ENCODE assay signal across 15 cellular contexts in genomic region chr15:85150130-85150480, GRCh38.
A peak's percentile ranks its signal among the peaks of the same experiment; 100 is the strongest.
DNase-seq lines count a peak whose midpoint lies in the region; TF ChIP-seq lines count a peak whose summit lies in the region.
"Had no signal": no experiment of that assay in that cellular context is flagged by ENCODE, and none has a peak within 500 bp of the region (broad histone marks: within the 10 kb centered on the region; RNA-seq: fewer than 3 reads in every experiment).

No MANE protein-coding gene starts in this region.

- H3K36me3 ChIP-seq in KOPT-K1 (ENCODE audit: insufficient read depth, low read length) (no peaks in the 10 kb centered on the region), WERI-Rb-1 (no peaks in the 10 kb centered on the region), spleen (no peaks in the 10 kb centered on the region)
- H3K36me3 ChIP-seq: BE2C had no signal

- H3K4me1 ChIP-seq in spleen: no peaks in the 10 kb centered on the region
- H3K4me1 ChIP-seq: BE2C, Caco-2 had no signal

- TF ChIP-seq POLR2A in spleen (IDR thresholded peaks at IDR 0.05): no peak

- no peak overlapping the region for H3K4me3 ChIP-seq in WERI-Rb-1 (ENCODE audit: low read depth, low read length)
- H3K4me3 ChIP-seq in spleen: no peak overlapping the region

- TF ChIP-seq CTCF in WERI-Rb-1 (IDR thresholded peaks at IDR 0.05; ENCODE audit: low read depth, low read length) (no peak), spleen (IDR thresholded peaks at IDR 0.05 in 8 of 11, conservative IDR thresholded peaks at IDR 0.05 in 3 of 11) (no peak)

- H3K27ac ChIP-seq in KOPT-K1 (ENCODE audit: low read depth, low read length, poor library complexity, severe bottlenecking) (peak overlapping the region; percentile 42), WERI-Rb-1 (no peak overlapping the region), spleen (no peak overlapping the region)

- H3K9me3 ChIP-seq in KOPT-K1 (ENCODE audit: insufficient read depth, low read length, poor library complexity, severe bottlenecking) (no peaks in the 10 kb centered on the region), WERI-Rb-1 (ENCODE audit: severe bottlenecking) (no peaks in the 10 kb centered on the region), spleen (peaks cover 0 to 5% (median 0%) of the 10 kb centered on the region in 8 donors)
- H3K9me3 ChIP-seq: BE2C, Caco-2 had no signal

- DNase-seq in epidermal melanocyte (ENCODE audit: insufficient read length, low spot score): peak; percentile 57
- peak; percentile 61 for DNase-seq in medulla oblongata (ENCODE audit: extremely low spot score)
- peak; percentile 63 for DNase-seq in superior temporal gyrus (ENCODE audit: extremely low spot score)
- DNase-seq in activated effector memory CD4-positive, alpha-beta T cell treated with anti-CD3 and anti-CD28 coated beads, Interleukin-2, amount 50 U/mL, for 16 hours: no peak
- no peak for DNase-seq in WERI-Rb-1
- no peak for DNase-seq in spleen
- DNase-seq in EL: no peak
- DNase-seq: ACHN, BE2C, C1 segment of cervical spinal cord, Caco-2, GDM1, GOT3, H7 had no signal

- intact Hi-C loops in spleen (cut with DNase I; ENCODE audit: low total_unique reads): no loop called here

- H3K27me3 ChIP-seq in WERI-Rb-1 (ENCODE audit: insufficient read depth, low read depth, severe bottlenecking) (no peaks in the 10 kb centered on the region), spleen (replicated peaks in 1 of 7) (no peaks in the 10 kb centered on the region)
- H3K27me3 ChIP-seq: BE2C had no signal

- WGBS in spleen, 5 donors: 88 to 99% (median 92%) methylated on average over 2 of the region's 2 CpGs

Comparison
In these comparisons a context has a peak if more than half of its experiments do, and no peak if none do; other contexts are left out.
1. DNase-seq: peak in epidermal melanocyte (single experiment), medulla oblongata (single experiment) and superior temporal gyrus (single experiment); none in activated effector memory CD4-positive, alpha-beta T cell treated with anti-CD3 and anti-CD28 coated beads, Interleukin-2, amount 50 U/mL, for 16 hours (single experiment), WERI-Rb-1 (single experiment), spleen (single experiment) and EL (single experiment).